In genomic region chrX:13398073-13398823, GRCh38 we compare ENCODE assay signal across 8 cellular contexts.
DNase-seq lines count a peak whose midpoint lies in the region; ATAC-seq and TF ChIP-seq lines count a peak whose summit lies in the region.

No MANE protein-coding gene starts in this region.

- H3K9me3 Mint-ChIP-seq in natural killer cell treated with Interleukin-12 subunit alpha and Interleukin-12 subunit beta and Interleukin-15 and Interleukin-18, amount 100 ng/mL, for 72 hours = peaks cover 2% of the 10 kb centered on the region

- peak overlapping the region; percentile 68 to 83 for H3K27ac Mint-ChIP-seq in natural killer cell treated with Interleukin-12 subunit alpha and Interleukin-12 subunit beta and Interleukin-15 and Interleukin-18, amount 100 ng/mL, for 72 hours
- H3K27ac Mint-ChIP-seq in T-helper 17 cell = no peak overlapping the region

- DNase-seq in AG09319 (ENCODE audit: extremely low read depth, low read depth) = peak; percentile 98
- DNase-seq in LoVo (ENCODE audit: low spot score) = peak; percentile 85
- DNase-seq in dermis microvascular lymphatic vessel endothelial cell (ENCODE audit: low read depth in 2 of 2) = peak; percentile 83 to 96
- DNase-seq in natural killer cell treated with Interleukin-12 subunit alpha and Interleukin-12 subunit beta and Interleukin-15 and Interleukin-18, amount 100 ng/mL, for 72 hours (ENCODE audit: low spot score) = peak; percentile 75
- DNase-seq in T-helper 17 cell = no peak
- DNase-seq in UCSD-AML1 (lab: John Stamatoyannopoulos, UW; ENCODE audit: unreplicated experiment) = no peak
- DNase-seq in Ammon's horn (ENCODE audit: low spot score) = no peak

- TF ChIP-seq CTCF in AG09319 (IDR thresholded peaks at IDR 0.05; ENCODE audit: low read depth, low read length) = no peak

- H3K36me3 Mint-ChIP-seq in natural killer cell treated with Interleukin-12 subunit alpha and Interleukin-12 subunit beta and Interleukin-15 and Interleukin-18, amount 100 ng/mL, for 72 hours = peaks cover 31% of the 10 kb centered on the region
- H3K36me3 Mint-ChIP-seq in T-helper 17 cell (ENCODE audit: low read depth) = no peaks in the 10 kb centered on the region

- H3K4me1 Mint-ChIP-seq in natural killer cell treated with Interleukin-12 subunit alpha and Interleukin-12 subunit beta and Interleukin-15 and Interleukin-18, amount 100 ng/mL, for 72 hours (ENCODE audit: low read depth in 2 of 2) = peaks cover 22 to 28% of the 10 kb centered on the region in 2 donors
- H3K4me1 Mint-ChIP-seq in T-helper 17 cell = no peaks in the 10 kb centered on the region

- ATAC-seq in natural killer cell treated with Interleukin-12 subunit alpha and Interleukin-12 subunit beta and Interleukin-15 and Interleukin-18, amount 100 ng/mL, for 72 hours = peak; percentile 91 to 92
- ATAC-seq in GM18861 (IDR thresholded peaks at IDR 0.05; ENCODE audit: unreplicated experiment) = no peak
- ATAC-seq in T-helper 17 cell = no peak

- H3K9me3 ChIP-seq in T-helper 17 cell (ENCODE audit: control insufficient read depth, low read length, poor library complexity, severe bottlenecking) = no peaks in the 10 kb centered on the region

- peaks cover 0 to 17% of the 10 kb centered on the region in 2 donors for H3K27me3 Mint-ChIP-seq in natural killer cell treated with Interleukin-12 subunit alpha and Interleukin-12 subunit beta and Interleukin-15 and Interleukin-18, amount 100 ng/mL, for 72 hours
- no peaks in the 10 kb centered on the region for H3K27me3 Mint-ChIP-seq in T-helper 17 cell

- H3K4me3 Mint-ChIP-seq in natural killer cell treated with Interleukin-12 subunit alpha and Interleukin-12 subunit beta and Interleukin-15 and Interleukin-18, amount 100 ng/mL, for 72 hours = peak overlapping the region; percentile 31
- no peak overlapping the region for H3K4me3 Mint-ChIP-seq in T-helper 17 cell

Comparison
In these comparisons a context has a peak if more than half of its experiments do, and no peak if none do; other contexts are left out.
1. DNase-seq: peak in AG09319 (single experiment), LoVo (single experiment), dermis microvascular lymphatic vessel endothelial cell (2 of 2) and natural killer cell treated with Interleukin-12 subunit alpha and Interleukin-12 subunit beta and Interleukin-15 and Interleukin-18, amount 100 ng/mL, for 72 hours (single experiment); none in T-helper 17 cell (0 of 3), UCSD-AML1 (single experiment) and Ammon's horn (single experiment).
2. ATAC-seq: peak in natural killer cell treated with Interleukin-12 subunit alpha and Interleukin-12 subunit beta and Interleukin-15 and Interleukin-18, amount 100 ng/mL, for 72 hours (2 of 2); none in GM18861 (single experiment) and T-helper 17 cell (single experiment).